Comparison of ENCODE assay signal across 8 cellular contexts in genomic region chr20:17571153-17571527, GRCh38. TPM values are rescaled to one million over a fixed set of nuclear protein-coding genes. Genes with fewer than 3 reads are reported as not detected.
DNase-seq lines count a peak whose midpoint lies in the region; ATAC-seq and TF ChIP-seq lines count a peak whose summit lies in the region.

No MANE protein-coding gene starts in this region.

- H3K27me3 ChIP-seq in Loucy (ENCODE audit: insufficient read depth, low read length, poor library complexity, severe bottlenecking): no peaks in the 10 kb centered on the region

- peak overlapping the region; percentile 86 to 98 (median 95) for H3K4me3 Mint-ChIP-seq in naive B cell

- H3K36me3 ChIP-seq in Loucy (ENCODE audit: insufficient read depth, low read length): no peaks in the 10 kb centered on the region

- H3K4me3 ChIP-seq in Loucy (ENCODE audit: low read length, poor library complexity, severe bottlenecking): peak overlapping the region; percentile 73
- H3K4me3 ChIP-seq in choroid plexus epithelial cell (ENCODE audit: low read depth, low read length): peak overlapping the region; percentile 90

- no peaks in the 10 kb centered on the region for H3K36me3 Mint-ChIP-seq in naive B cell

- TF ChIP-seq CTCF in Loucy (conservative IDR thresholded peaks at IDR 0.05; ENCODE audit: low read length): no peak
- TF ChIP-seq CTCF in choroid plexus epithelial cell (conservative IDR thresholded peaks at IDR 0.05; ENCODE audit: low read depth, low read length): no peak

- peak overlapping the region in 4 of 6 donors; percentile 79 to 96 (median 89) for H3K27ac Mint-ChIP-seq in naive B cell

- H2AFZ ChIP-seq in Loucy (ENCODE audit: low read length): no peak overlapping the region

- peaks cover 0 to 7% (median 0%) of the 10 kb centered on the region in 3 donors for H3K27me3 Mint-ChIP-seq in naive B cell

- peaks cover 36% of the 10 kb centered on the region for H3K4me1 ChIP-seq in Loucy (ENCODE audit: insufficient read depth, low read length, poor library complexity, severe bottlenecking)

- no peaks in the 10 kb centered on the region for H3K9me3 Mint-ChIP-seq in naive B cell

- H3K9me3 ChIP-seq in Loucy (ENCODE audit: insufficient read depth, low read depth, low read length): no peaks in the 10 kb centered on the region

- ATAC-seq in GM18867 (IDR thresholded peaks at IDR 0.05; ENCODE audit: unreplicated experiment) (peak; percentile 39), naive B cell (ENCODE audit: low read depth in 2 of 2) (no peak), HG03135 (IDR thresholded peaks at IDR 0.05; ENCODE audit: unreplicated experiment) (no peak), HG02588 (IDR thresholded peaks at IDR 0.05; ENCODE audit: unreplicated experiment) (no peak)

- peak; percentile 40 for DNase-seq in choroid plexus epithelial cell (ENCODE audit: low read depth)
- peak; percentile 8 for DNase-seq in naive B cell
- DNase-seq in NCI-H1105 treated with DMSO at 0.1 percent for 48 hours (lab: John Stamatoyannopoulos, UW): no peak
- no peak for DNase-seq in 8988T

- H3K79me2 ChIP-seq in Loucy (ENCODE audit: insufficient read depth, low read length): peaks cover 58% of the 10 kb centered on the region

- H3K9ac ChIP-seq in Loucy (ENCODE audit: low read depth, low read length, poor library complexity, severe bottlenecking): peak overlapping the region; percentile 70

- H3K4me2 ChIP-seq in Loucy (ENCODE audit: low read depth, low read length, poor library complexity, severe bottlenecking): peak overlapping the region; percentile 91

- peaks cover 47% of the 10 kb centered on the region for H4K20me1 ChIP-seq in Loucy (ENCODE audit: insufficient read depth, low read length, poor library complexity, severe bottlenecking)

- H3K9me2 ChIP-seq in Loucy (replicated peaks; ENCODE audit: low read depth, low read length): no peaks in the 10 kb centered on the region

- no peaks in the 10 kb centered on the region for H3F3A ChIP-seq in Loucy (ENCODE audit: low read depth)

- H3K4me1 Mint-ChIP-seq in naive B cell: peaks cover 10 to 15% (median 12%) of the 10 kb centered on the region in 3 donors

RNA-seq across cellular contexts. Expression of gene DSTN, which starts 1.3 kb away (rescaled TPM):
- 10 to 100 TPM; 33.8 to 58.8 (median 39.3) TPM for polyA plus RNA-seq in naive B cell (ENCODE audit: low read depth in 6 of 6)

RNA-seq across cellular contexts. Expression of gene BFSP1, which starts 40.0 kb away (rescaled TPM):
- polyA plus RNA-seq in naive B cell (ENCODE audit: low read depth in 6 of 6): under 1 TPM in 1 of 6 donors, not detected in 5; 0.16 TPM

Comparison
In these comparisons a context has a peak if more than half of its experiments do, and no peak if none do; other contexts are left out.
1. DNase-seq: peak in choroid plexus epithelial cell (single experiment) and naive B cell (single experiment); none in NCI-H1105 treated with DMSO at 0.1 percent for 48 hours (single experiment) and 8988T (single experiment).